7 cellular contexts compared by ENCODE assay signal in genomic region chr3:152257246-152258074, GRCh38. TPM values are rescaled to one million over a fixed set of nuclear protein-coding genes. Genes with fewer than 3 reads are reported as not detected.
DNase-seq lines count a peak whose midpoint lies in the region; ATAC-seq and TF ChIP-seq lines count a peak whose summit lies in the region.

No MANE protein-coding gene starts in this region.

- H3K23ac ChIP-seq in mesenchymal stem cell (ENCODE audit: low read length in 2 of 2), result no peak overlapping the region

- no peaks in the 10 kb centered on the region for H3K9me3 Mint-ChIP-seq in HFFc6

- H4K8ac ChIP-seq in mesenchymal stem cell (ENCODE audit: low read length), result no peak overlapping the region

- H3K4ac ChIP-seq in mesenchymal stem cell (ENCODE audit: low read depth in 1 of 2, low read length in 2 of 2), result no peak overlapping the region

- no peak overlapping the region for H4K91ac ChIP-seq in mesenchymal stem cell (ENCODE audit: low read length)

- WGBS in mesenchymal stem cell, result 65% methylated on average over 4 of the region's 6 CpGs

- no peak overlapping the region for H2BK5ac ChIP-seq in mesenchymal stem cell (ENCODE audit: low read depth, low read length, poor library complexity, severe bottlenecking)

- no peak overlapping the region for H2AK5ac ChIP-seq in mesenchymal stem cell (ENCODE audit: low read length, severe bottlenecking)

- H3K4me3 ChIP-seq in OCI-LY1 (ENCODE audit: low read depth, low read length, poor library complexity, severe bottlenecking) (peak overlapping the region; percentile 17), mesenchymal stem cell (ENCODE audit: insufficient read depth in 1 of 2, low read depth in 1 of 2, low read length in 2 of 2) (no peak overlapping the region)

- no peaks in the 10 kb centered on the region for H3K79me1 ChIP-seq in mesenchymal stem cell (replicated peaks; ENCODE audit: low read length, poor library complexity, severe bottlenecking)

- DNase-seq in HFFc6 (peak; percentile 18), mesenchymal stem cell (peak; percentile 56), NCI-H748 treated with DMSO at 0.1 percent for 48 hours (lab: John Stamatoyannopoulos, UW) (no peak), omental fat pad (ENCODE audit: low spot score) (no peak), ureter (ENCODE audit: low spot score) (no peak)

- no peak overlapping the region for H3K18ac ChIP-seq in mesenchymal stem cell (ENCODE audit: low read depth in 1 of 2, low read length in 2 of 2)

- H2BK12ac ChIP-seq in mesenchymal stem cell (ENCODE audit: low read length in 2 of 2), result no peak overlapping the region

- no peak overlapping the region for H3K14ac ChIP-seq in mesenchymal stem cell (ENCODE audit: low read length in 2 of 2)

- peak overlapping the region; percentile 90 for H3K27ac ChIP-seq in OCI-LY1 (ENCODE audit: low read depth, low read length, poor library complexity, severe bottlenecking)
- peak overlapping the region; percentile 22 for H3K27ac ChIP-seq in mesenchymal stem cell (ENCODE audit: low read length, poor library complexity, severe bottlenecking)

- TF ChIP-seq CTCF in HFFc6 (IDR thresholded peaks at IDR 0.05) (no peak), OCI-LY1 (IDR thresholded peaks at IDR 0.05; ENCODE audit: low read length) (no peak), omental fat pad (IDR thresholded peaks at IDR 0.05) (no peak)

- H2AFZ ChIP-seq in OCI-LY1 (ENCODE audit: low read length), result no peak overlapping the region
- H2AFZ ChIP-seq in mesenchymal stem cell (ENCODE audit: low read depth, low read length), result no peak overlapping the region

- peak overlapping the region; percentile 24; the same call in 1 of the 2 replicates for H3K4me3 Mint-ChIP-seq in HFFc6

- H2BK120ac ChIP-seq in mesenchymal stem cell (ENCODE audit: low read depth, low read length), result no peak overlapping the region

- H3K36me3 ChIP-seq in OCI-LY1 (ENCODE audit: insufficient read depth, low read length) (0 out of 2 replicates have a peak, but pooled peaks cover 8% of the 10 kb centered on the region), mesenchymal stem cell (ENCODE audit: control insufficient read depth in 1 of 2, insufficient read depth in 2 of 2, low read depth in 1 of 2, low read length in 2 of 2) (no peaks in the 10 kb centered on the region)

- no peaks in the 10 kb centered on the region; the same call in 1 of the 2 replicates for H3K27me3 Mint-ChIP-seq in HFFc6 (ENCODE audit: insufficient read depth)

- H3K9me3 ChIP-seq in OCI-LY1 (ENCODE audit: low read length) (no peaks in the 10 kb centered on the region; the same call in 1 of the 2 replicates), mesenchymal stem cell (ENCODE audit: control insufficient read depth, low read length) (no peaks in the 10 kb centered on the region)

- H3K4me1 Mint-ChIP-seq in HFFc6 (ENCODE audit: low read depth), result peaks cover 36% of the 10 kb centered on the region

- no peak overlapping the region for H2BK15ac ChIP-seq in mesenchymal stem cell (ENCODE audit: low read depth, poor library complexity, severe bottlenecking)

- no peaks in the 10 kb centered on the region for H4K20me1 ChIP-seq in OCI-LY1 (ENCODE audit: insufficient read depth, low read length)

- no peaks in the 10 kb centered on the region for H3K36me3 Mint-ChIP-seq in HFFc6 (ENCODE audit: low read depth)

- peak overlapping the region; percentile 91 for H3K27ac Mint-ChIP-seq in HFFc6

- peak overlapping the region; percentile 59 for H3K4me2 ChIP-seq in OCI-LY1 (ENCODE audit: low read length)
- H3K4me2 ChIP-seq in mesenchymal stem cell (ENCODE audit: low read length, poor library complexity, severe bottlenecking), result no peak overlapping the region

- H3K79me2 ChIP-seq in OCI-LY1 (ENCODE audit: insufficient read depth, low read length), result peaks cover 63% of the 10 kb centered on the region

- H3K27me3 ChIP-seq in OCI-LY1 (ENCODE audit: insufficient read depth, low read length) (no peaks in the 10 kb centered on the region), mesenchymal stem cell (ENCODE audit: control insufficient read depth in 1 of 2, insufficient read depth in 1 of 2, low read length in 2 of 2) (no peaks in the 10 kb centered on the region)

- no peaks in the 10 kb centered on the region for H3F3A ChIP-seq in OCI-LY1 (ENCODE audit: insufficient read depth, low read length)

- peak overlapping the region; percentile 26 for H3K9ac ChIP-seq in OCI-LY1 (ENCODE audit: low read length)
- peak overlapping the region; percentile 75 for H3K9ac ChIP-seq in mesenchymal stem cell (ENCODE audit: low read length)

- peaks cover 67% of the 10 kb centered on the region for H3K4me1 ChIP-seq in OCI-LY1 (ENCODE audit: insufficient read depth, low read length, severe bottlenecking)
- H3K4me1 ChIP-seq in mesenchymal stem cell (ENCODE audit: control insufficient read depth, insufficient read depth, low read depth, low read length), result peaks cover 2% of the 10 kb centered on the region

- ATAC-seq in GM18867 (IDR thresholded peaks at IDR 0.05; ENCODE audit: unreplicated experiment) (peak; percentile 88), omental fat pad (ENCODE audit: low FRiP score) (no peak)

- H3K9me2 ChIP-seq in OCI-LY1 (ENCODE audit: low read depth, low read length), result no peaks in the 10 kb centered on the region

RNA-seq across cellular contexts. Expression of gene MBNL1, which starts 11.3 kb away (rescaled TPM):
- total RNA-seq in HFFc6 (2021; fragmentation: NEBNext Ultra II Directional; extraction: Animal tissue kit (Norgen Biotek cat#: 25700)), result 100 to 1,000 TPM; 200 to 291 (median 244) TPM
- 85.7 TPM for polyA plus RNA-seq in mesenchymal stem cell (2013, experiment 1 of 2)
- 85.2 TPM for polyA plus RNA-seq in mesenchymal stem cell (2013, experiment 2 of 2)
- total RNA-seq in omental fat pad (100 to 1,000 TPM; 346 to 530 (median 397) TPM), ureter (223 TPM)

Comparison
In these comparisons a context has a peak if more than half of its experiments do, and no peak if none do; other contexts are left out.
1. DNase-seq: peak in HFFc6 (single experiment) and mesenchymal stem cell (single experiment); none in NCI-H748 treated with DMSO at 0.1 percent for 48 hours (single experiment), omental fat pad (single experiment) and ureter (single experiment).